ENCODE assay signal across 16 cellular contexts in genomic region chr13:42000836-42001235, GRCh38.
"Had no signal": no experiment of that assay in that cellular context is flagged by ENCODE, and none has a peak within 500 bp of the region (broad histone marks: within the 10 kb centered on the region; RNA-seq: fewer than 3 reads in every experiment).

No MANE protein-coding gene starts in this region.

- H3K9me3 Mint-ChIP-seq: activated naive CD4-positive, alpha-beta T cell treated with anti-CD3 and anti-CD28 coated beads, Interleukin-2, amount 50 U/mL, for 24 hours; dendritic cell treated with granulocyte-macrophage colony-stimulating factor and Interleukin-4, amounts not matched to agents 40 ng/mL and 50 ng/mL, for 4 days; naive B cell; neural crest cell had no signal

- H3K27ac Mint-ChIP-seq: activated naive CD4-positive, alpha-beta T cell treated with anti-CD3 and anti-CD28 coated beads, Interleukin-2, amount 50 U/mL, for 24 hours; dendritic cell treated with granulocyte-macrophage colony-stimulating factor and Interleukin-4, amounts not matched to agents 40 ng/mL and 50 ng/mL, for 4 days; T-helper 17 cell; type B pancreatic cell had no signal

- DNase-seq: activated CD4-positive, alpha-beta T cell treated with anti-CD3 and anti-CD28 coated beads, Interleukin-2, amount 50 U/mL, for 4 hours; activated gamma-delta T cell; effector memory CD4-positive, alpha-beta T cell; lower lobe of right lung; naive B cell; psoas muscle; small intestine; stimulated activated CD4-positive, alpha-beta T cell treated with anti-CD3 and anti-CD28 coated beads, Interleukin-4, amount 100 ng/mL, for 1 hour; stomach; T-helper 17 cell; WERI-Rb-1 had no signal

- H3K36me3 Mint-ChIP-seq: activated naive CD4-positive, alpha-beta T cell treated with anti-CD3 and anti-CD28 coated beads, Interleukin-2, amount 50 U/mL, for 24 hours; naive B cell; type B pancreatic cell had no signal

- ATAC-seq: psoas muscle, T-helper 17 cell had no signal

- H3K4me1 Mint-ChIP-seq: activated naive CD4-positive, alpha-beta T cell treated with anti-CD3 and anti-CD28 coated beads, Interleukin-2, amount 50 U/mL, for 24 hours; naive B cell; neural crest cell; T-helper 17 cell had no signal

- H3K4me3 ChIP-seq: cardiac muscle cell, lower lobe of right lung, psoas muscle, stomach had no signal

- H3K27me3 Mint-ChIP-seq: activated naive CD4-positive, alpha-beta T cell treated with anti-CD3 and anti-CD28 coated beads, Interleukin-2, amount 50 U/mL, for 24 hours had no signal

- H3K4me3 Mint-ChIP-seq: activated naive CD4-positive, alpha-beta T cell treated with anti-CD3 and anti-CD28 coated beads, Interleukin-2, amount 50 U/mL, for 24 hours; dendritic cell treated with granulocyte-macrophage colony-stimulating factor and Interleukin-4, amounts not matched to agents 40 ng/mL and 50 ng/mL, for 4 days; naive B cell; neural crest cell; T-helper 17 cell; type B pancreatic cell had no signal
